Comparison of ENCODE assay signal across 9 cellular contexts in genomic region chr5:13987843-13988464, GRCh38. TPM values are rescaled to one million over a fixed set of nuclear protein-coding genes. Genes with fewer than 3 reads are reported as not detected.
DNase-seq lines count a peak whose midpoint lies in the region; ATAC-seq and TF ChIP-seq lines count a peak whose summit lies in the region.
"Had no signal": no experiment of that assay in that cellular context is flagged by ENCODE, and none has a peak within 500 bp of the region (broad histone marks: within the 10 kb centered on the region; RNA-seq: fewer than 3 reads in every experiment).

No MANE protein-coding gene starts in this region.

- peaks cover 2% of the 10 kb centered on the region for H3K27me3 Mint-ChIP-seq in activated CD8-positive, alpha-beta T cell treated with anti-CD3 and anti-CD28 coated beads for 36 hours
- peaks cover 4% of the 10 kb centered on the region for H3K27me3 Mint-ChIP-seq in T-helper 2 cell treated with Interferon-gamma antibody and Interleukin-4, amounts not matched to agents 5 μg/mL and 100 μg/mL, for 36 hours (ENCODE audit: low read depth)

- H3K4me3 ChIP-seq in AG09309 (ENCODE audit: control insufficient read depth, low read depth, low read length) (no peak overlapping the region), right atrium auricular region (no peak overlapping the region), skeletal muscle satellite cell (ENCODE audit: low read length) (no peak overlapping the region)

- DNase-seq in AG09309 (ENCODE audit: low read depth) (no peak), NCI-H2227 treated with DMSO at 0.1 percent for 48 hours (lab: John Stamatoyannopoulos, UW) (peak; percentile 61), right atrium auricular region (ENCODE audit: low spot score) (peak; percentile 70)
- peak; percentile 40 for DNase-seq in activated CD8-positive, alpha-beta T cell treated with anti-CD3 and anti-CD28 coated beads for 36 hours
- no peak for DNase-seq in T-helper 2 cell treated with Interferon-gamma antibody and Interleukin-4, amounts not matched to agents 5 μg/mL and 100 μg/mL, for 36 hours (ENCODE audit: low spot score)

- H3K9ac ChIP-seq in skeletal muscle satellite cell (ENCODE audit: low read depth, low read length): peak overlapping the region; percentile 45

- no peak overlapping the region for H3K4me3 Mint-ChIP-seq in activated CD8-positive, alpha-beta T cell treated with anti-CD3 and anti-CD28 coated beads for 36 hours
- H3K4me3 Mint-ChIP-seq in T-helper 2 cell treated with Interferon-gamma antibody and Interleukin-4, amounts not matched to agents 5 μg/mL and 100 μg/mL, for 36 hours: no peak overlapping the region

- no peak overlapping the region for H3K27ac Mint-ChIP-seq in activated CD8-positive, alpha-beta T cell treated with anti-CD3 and anti-CD28 coated beads for 36 hours
- H3K27ac Mint-ChIP-seq in T-helper 2 cell treated with Interferon-gamma antibody and Interleukin-4, amounts not matched to agents 5 μg/mL and 100 μg/mL, for 36 hours: no peak overlapping the region

- intact Hi-C loops in activated CD8-positive, alpha-beta T cell treated with anti-CD3 and anti-CD28 coated beads for 36 hours (cut with micrococcal nuclease): loop anchor here (2.0 kb wide), 1 partner anchor 283 kb away; no protein-coding TSS in a partner anchor

- POLR2A ChIA-PET in activated CD8-positive, alpha-beta T cell treated with anti-CD3 and anti-CD28 coated beads for 36 hours (lab: Charles Lee): no interaction called here

- H3K9me3 ChIP-seq in right atrium auricular region (no peaks in the 10 kb centered on the region), skeletal muscle satellite cell (replicated peaks; ENCODE audit: low read length) (no peaks in the 10 kb centered on the region)
- H3K9me3 ChIP-seq: neutrophil had no signal

- H3K36me3 Mint-ChIP-seq in activated CD8-positive, alpha-beta T cell treated with anti-CD3 and anti-CD28 coated beads for 36 hours (ENCODE audit: low read depth): no peaks in the 10 kb centered on the region
- H3K36me3 Mint-ChIP-seq in T-helper 2 cell treated with Interferon-gamma antibody and Interleukin-4, amounts not matched to agents 5 μg/mL and 100 μg/mL, for 36 hours (ENCODE audit: low read depth): no peaks in the 10 kb centered on the region

- H3K27me3 ChIP-seq in right atrium auricular region (no peaks in the 10 kb centered on the region), skeletal muscle satellite cell (ENCODE audit: control insufficient read depth, insufficient read depth, low read length) (no peaks in the 10 kb centered on the region)
- H3K27me3 ChIP-seq: neutrophil had no signal

- H3K36me3 ChIP-seq in right atrium auricular region (no peaks in the 10 kb centered on the region), skeletal muscle satellite cell (ENCODE audit: insufficient read depth, low read length) (no peaks in the 10 kb centered on the region)
- H3K36me3 ChIP-seq: neutrophil had no signal

- H3K4me2 ChIP-seq in skeletal muscle satellite cell (ENCODE audit: low read length): peak overlapping the region; percentile 55

- ATAC-seq in HG03103 (IDR thresholded peaks at IDR 0.05; ENCODE audit: low read depth, unreplicated experiment): peak; percentile 80
- ATAC-seq in activated CD8-positive, alpha-beta T cell treated with anti-CD3 and anti-CD28 coated beads for 36 hours: no peak

- H3K9me3 Mint-ChIP-seq in activated CD8-positive, alpha-beta T cell treated with anti-CD3 and anti-CD28 coated beads for 36 hours: no peaks in the 10 kb centered on the region
- no peaks in the 10 kb centered on the region for H3K9me3 Mint-ChIP-seq in T-helper 2 cell treated with Interferon-gamma antibody and Interleukin-4, amounts not matched to agents 5 μg/mL and 100 μg/mL, for 36 hours

- CTCF ChIA-PET in activated CD8-positive, alpha-beta T cell treated with anti-CD3 and anti-CD28 coated beads for 36 hours (lab: Charles Lee): interaction anchor here (1.0 to 2.6 kb wide), 3 partner anchors 69 to 291 kb away, joined by 3 to 12 read pairs (median 3); no protein-coding TSS in a partner anchor

- H3K4me1 ChIP-seq in right atrium auricular region: no peaks in the 10 kb centered on the region
- H3K4me1 ChIP-seq in skeletal muscle satellite cell (ENCODE audit: control insufficient read depth, insufficient read depth, low read length): peaks cover 20% of the 10 kb centered on the region

- H3K27ac ChIP-seq in right atrium auricular region: no peak overlapping the region
- H3K27ac ChIP-seq: neutrophil had no signal

- TF ChIP-seq CTCF in AG09309 (IDR thresholded peaks at IDR 0.05; ENCODE audit: control insufficient read depth, insufficient read depth, low read depth, low read length, missing control alignments) (peak; percentile 82), GM12873 (IDR thresholded peaks at IDR 0.05; ENCODE audit: insufficient read depth, low read depth, low read length, missing control alignments) (peak; percentile 86), right atrium auricular region (IDR thresholded peaks at IDR 0.05) (peak; percentile 74 to 80)
- TF ChIP-seq CTCF in activated CD8-positive, alpha-beta T cell treated with anti-CD3 and anti-CD28 coated beads for 36 hours (IDR thresholded peaks at IDR 0.05): peak; percentile 78

- no peaks in the 10 kb centered on the region for H3K4me1 Mint-ChIP-seq in activated CD8-positive, alpha-beta T cell treated with anti-CD3 and anti-CD28 coated beads for 36 hours (ENCODE audit: low read depth)
- H3K4me1 Mint-ChIP-seq in T-helper 2 cell treated with Interferon-gamma antibody and Interleukin-4, amounts not matched to agents 5 μg/mL and 100 μg/mL, for 36 hours (ENCODE audit: low read depth): no peaks in the 10 kb centered on the region

RNA-seq across cellular contexts. Expression of gene DNAH5, which starts 43.5 kb away (rescaled TPM):
- total RNA-seq in activated CD8-positive, alpha-beta T cell treated with anti-CD3 and anti-CD28 coated beads for 36 hours: not detected
- under 1 TPM in 1 of 2 donors, not detected in 1; 0.08 TPM for total RNA-seq in right atrium auricular region
- total RNA-seq in skeletal muscle satellite cell (2012; rRNA removed): 0.25 and 0.87 TPM in 2 replicates

Comparison
In these comparisons a context has a peak if more than half of its experiments do, and no peak if none do; other contexts are left out.
1. DNase-seq: peak in NCI-H2227 treated with DMSO at 0.1 percent for 48 hours (single experiment), activated CD8-positive, alpha-beta T cell treated with anti-CD3 and anti-CD28 coated beads for 36 hours (single experiment) and right atrium auricular region (single experiment); none in AG09309 (single experiment) and T-helper 2 cell treated with Interferon-gamma antibody and Interleukin-4, amounts not matched to agents 5 μg/mL and 100 μg/mL, for 36 hours (single experiment).
2. Peak in every context shown above with its lines, with median percentiles within 50 percentile points of each other: CTCF ChIP-seq.